ENCODE assay signal across 10 cellular contexts in genomic region chr1:233675893-233676292, GRCh38.
DNase-seq lines count a peak whose midpoint lies in the region; ATAC-seq and TF ChIP-seq lines count a peak whose summit lies in the region.
"Had no signal": no experiment of that assay in that cellular context is flagged by ENCODE, and none has a peak within 500 bp of the region (broad histone marks: within the 10 kb centered on the region; RNA-seq: fewer than 3 reads in every experiment).

No MANE protein-coding gene starts in this region.

- TF ChIP-seq CTCF in GM10248 (IDR thresholded peaks at IDR 0.05; ENCODE audit: control extremely low read depth, extremely low read depth, low read depth, missing control alignments): no peak

- CTCF ChIA-PET in GM10248 (lab: Yijun Ruan, JAX): no interaction called here

- DNase-seq in GM10248 (ENCODE audit: extremely low spot score) (peak; percentile 37), pons (ENCODE audit: low spot score) (no peak), NCI-H2196 treated with DMSO at 0.1 percent for 48 hours (lab: John Stamatoyannopoulos, UW; ENCODE audit: unreplicated experiment) (no peak)
- DNase-seq in activated CD4-positive, alpha-beta T cell treated with anti-CD3 and anti-CD28 coated beads, Interleukin-2, amount 50 U/mL, for 4 hours: no peak
- no peak for DNase-seq in effector CD4-positive, alpha-beta T cell
- DNase-seq: immature natural killer cell had no signal

- ATAC-seq in GM19328 (IDR thresholded peaks at IDR 0.05; ENCODE audit: unreplicated experiment) (peak; percentile 68), HG02642 (IDR thresholded peaks at IDR 0.05; ENCODE audit: poor library complexity, unreplicated experiment) (peak; percentile 83), HG03442 (IDR thresholded peaks at IDR 0.05; ENCODE audit: unreplicated experiment) (peak; percentile 83)
- ATAC-seq: natural killer cell treated with Interleukin-12 subunit alpha and Interleukin-12 subunit beta and Interleukin-15 and Interleukin-18, amount 100 ng/mL, for 72 hours had no signal

- POLR2A ChIA-PET in GM10248 (lab: Yijun Ruan, JAX): no interaction called here
